ENCODE assay signal across 2 cellular contexts in the genomic region with DNA sequence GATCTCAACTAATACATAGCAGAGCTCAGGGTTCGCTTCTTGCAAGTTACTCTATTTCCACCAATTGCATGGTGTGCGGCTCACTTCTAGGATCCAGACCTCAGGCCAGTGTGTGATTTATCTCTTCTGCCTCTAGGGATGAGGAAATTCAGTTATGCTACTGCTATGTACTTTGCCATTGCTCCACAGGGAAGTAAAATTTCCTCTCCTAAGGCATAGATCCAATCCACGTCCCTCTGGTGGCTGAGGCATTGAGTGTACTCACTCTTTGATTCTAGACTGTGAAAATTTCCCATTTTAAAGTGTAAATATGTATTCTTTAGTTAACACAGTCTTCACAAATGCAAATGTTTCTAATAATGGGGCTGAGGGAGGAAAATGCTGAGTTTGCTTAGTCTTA.
TF ChIP-seq lines count a peak whose summit lies in the region.

No MANE protein-coding gene starts in this region.

TF ChIP-seq in GM23338, 12 proteins besides CTCF, POLR2A, EP300 and RAD21 (continues in another document):
- TF ChIP-seq NANOG (IDR thresholded peaks at IDR 0.05; ENCODE audit: borderline replicate concordance) (no peak), ZNF462 (CRISPR knock-in tag; IDR thresholded peaks at IDR 0.05) (no peak), POLR2AphosphoS5 (IDR thresholded peaks at IDR 0.05; ENCODE audit: low read depth) (no peak), EZH2phosphoT487 (IDR thresholded peaks at IDR 0.05; ENCODE audit: unreplicated experiment) (no peak), STAT1 (IDR thresholded peaks at IDR 0.05; ENCODE audit: unreplicated experiment) (no peak), CREB1 (CRISPR knock-in tag; IDR thresholded peaks at IDR 0.05; ENCODE audit: low read depth) (no peak), ZNF114 (CRISPR knock-in tag; IDR thresholded peaks at IDR 0.05) (no peak), JUNB (IDR thresholded peaks at IDR 0.05; ENCODE audit: unreplicated experiment) (no peak)
- TF ChIP-seq, protein P1, sequence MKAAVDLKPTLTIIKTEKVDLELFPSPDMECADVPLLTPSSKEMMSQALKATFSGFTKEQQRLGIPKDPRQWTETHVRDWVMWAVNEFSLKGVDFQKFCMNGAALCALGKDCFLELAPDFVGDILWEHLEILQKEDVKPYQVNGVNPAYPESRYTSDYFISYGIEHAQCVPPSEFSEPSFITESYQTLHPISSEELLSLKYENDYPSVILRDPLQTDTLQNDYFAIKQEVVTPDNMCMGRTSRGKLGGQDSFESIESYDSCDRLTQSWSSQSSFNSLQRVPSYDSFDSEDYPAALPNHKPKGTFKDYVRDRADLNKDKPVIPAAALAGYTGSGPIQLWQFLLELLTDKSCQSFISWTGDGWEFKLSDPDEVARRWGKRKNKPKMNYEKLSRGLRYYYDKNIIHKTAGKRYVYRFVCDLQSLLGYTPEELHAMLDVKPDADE (IDR thresholded peaks at IDR 0.05): no peak
- TF ChIP-seq, protein P2, sequence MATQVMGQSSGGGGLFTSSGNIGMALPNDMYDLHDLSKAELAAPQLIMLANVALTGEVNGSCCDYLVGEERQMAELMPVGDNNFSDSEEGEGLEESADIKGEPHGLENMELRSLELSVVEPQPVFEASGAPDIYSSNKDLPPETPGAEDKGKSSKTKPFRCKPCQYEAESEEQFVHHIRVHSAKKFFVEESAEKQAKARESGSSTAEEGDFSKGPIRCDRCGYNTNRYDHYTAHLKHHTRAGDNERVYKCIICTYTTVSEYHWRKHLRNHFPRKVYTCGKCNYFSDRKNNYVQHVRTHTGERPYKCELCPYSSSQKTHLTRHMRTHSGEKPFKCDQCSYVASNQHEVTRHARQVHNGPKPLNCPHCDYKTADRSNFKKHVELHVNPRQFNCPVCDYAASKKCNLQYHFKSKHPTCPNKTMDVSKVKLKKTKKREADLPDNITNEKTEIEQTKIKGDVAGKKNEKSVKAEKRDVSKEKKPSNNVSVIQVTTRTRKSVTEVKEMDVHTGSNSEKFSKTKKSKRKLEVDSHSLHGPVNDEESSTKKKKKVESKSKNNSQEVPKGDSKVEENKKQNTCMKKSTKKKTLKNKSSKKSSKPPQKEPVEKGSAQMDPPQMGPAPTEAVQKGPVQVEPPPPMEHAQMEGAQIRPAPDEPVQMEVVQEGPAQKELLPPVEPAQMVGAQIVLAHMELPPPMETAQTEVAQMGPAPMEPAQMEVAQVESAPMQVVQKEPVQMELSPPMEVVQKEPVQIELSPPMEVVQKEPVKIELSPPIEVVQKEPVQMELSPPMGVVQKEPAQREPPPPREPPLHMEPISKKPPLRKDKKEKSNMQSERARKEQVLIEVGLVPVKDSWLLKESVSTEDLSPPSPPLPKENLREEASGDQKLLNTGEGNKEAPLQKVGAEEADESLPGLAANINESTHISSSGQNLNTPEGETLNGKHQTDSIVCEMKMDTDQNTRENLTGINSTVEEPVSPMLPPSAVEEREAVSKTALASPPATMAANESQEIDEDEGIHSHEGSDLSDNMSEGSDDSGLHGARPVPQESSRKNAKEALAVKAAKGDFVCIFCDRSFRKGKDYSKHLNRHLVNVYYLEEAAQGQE (IDR thresholded peaks at IDR 0.05; ENCODE audit: unreplicated experiment): no peak

TF ChIP-seq in HepG2, 621 proteins besides CTCF, POLR2A, EP300 and RAD21:
- no peak for TF ChIP-seq MXI1 (IDR thresholded peaks at IDR 0.05; ENCODE audit: borderline replicate concordance, low read depth, low read length)
- 0 out of 2 replicates have a peak, but pooled peaks have one; percentile 10 for TF ChIP-seq MAFF (IDR thresholded peaks at IDR 0.05; ENCODE audit: low read depth, low read length)
- TF ChIP-seq MAFK (conservative IDR thresholded peaks at IDR 0.05 in 1 of 2, IDR thresholded peaks at IDR 0.05 in 1 of 2; ENCODE audit: low read length in 2 of 2): peak in 1 of 2 experiments; percentile 53; a peak in 2 of 4 replicates
